8 cellular contexts compared by ENCODE assay signal in genomic region chr3:11582123-11582968, GRCh38.
DNase-seq lines count a peak whose midpoint lies in the region; ATAC-seq and TF ChIP-seq lines count a peak whose summit lies in the region.

No MANE protein-coding gene starts in this region.

- peak; percentile 91 for DNase-seq in NCI-H69 (lab: John Stamatoyannopoulos, UW)
- DNase-seq in cerebellar nuclear complex (lab: John Stamatoyannopoulos, UW) = peak; percentile 17 to 19
- peak; percentile 61 for DNase-seq in kidney glomerular epithelial cell (lab: John Stamatoyannopoulos, UW)
- DNase-seq in stimulated activated naive B cell treated with anti-CD40 and anti-IgM and Interleukin-4, amounts not matched to agents 10 μg/mL and 1 μg/mL and 100 μg/mL, for 72 hours = no peak
- DNase-seq in NCI-H510A (lab: John Stamatoyannopoulos, UW) = no peak
- no peak for DNase-seq in NCI-H1930 (lab: John Stamatoyannopoulos, UW)

- ATAC-seq in GM19043 (IDR thresholded peaks at IDR 0.05; ENCODE audit: low read depth, unreplicated experiment) = peak; percentile 58
- ATAC-seq in stimulated activated naive B cell treated with anti-CD40 and anti-IgM and Interleukin-4, amounts not matched to agents 10 μg/mL and 1 μg/mL and 100 μg/mL, for 72 hours (replicated peaks) = peak; percentile 50 to 51

- H3K4me3 Mint-ChIP-seq in stimulated activated naive B cell treated with anti-CD40 and anti-IgM and Interleukin-4, amounts not matched to agents 10 μg/mL and 1 μg/mL and 100 μg/mL, for 72 hours = peak overlapping the region; percentile 50 to 69

- H3K27ac ChIP-seq in 22Rv1 = peak overlapping the region; percentile 55

- no peaks in the 10 kb centered on the region for H3K9me3 Mint-ChIP-seq in stimulated activated naive B cell treated with anti-CD40 and anti-IgM and Interleukin-4, amounts not matched to agents 10 μg/mL and 1 μg/mL and 100 μg/mL, for 72 hours

- no peak overlapping the region for H3K27ac Mint-ChIP-seq in stimulated activated naive B cell treated with anti-CD40 and anti-IgM and Interleukin-4, amounts not matched to agents 10 μg/mL and 1 μg/mL and 100 μg/mL, for 72 hours

- no peak for TF ChIP-seq CTCF in 22Rv1 (IDR thresholded peaks at IDR 0.05)

- H3K36me3 Mint-ChIP-seq in stimulated activated naive B cell treated with anti-CD40 and anti-IgM and Interleukin-4, amounts not matched to agents 10 μg/mL and 1 μg/mL and 100 μg/mL, for 72 hours = peaks cover 17 to 29% of the 10 kb centered on the region in 2 donors

- H3K4me1 Mint-ChIP-seq in stimulated activated naive B cell treated with anti-CD40 and anti-IgM and Interleukin-4, amounts not matched to agents 10 μg/mL and 1 μg/mL and 100 μg/mL, for 72 hours = peaks cover 30 to 48% of the 10 kb centered on the region in 2 donors

- no peaks in the 10 kb centered on the region for H3K27me3 Mint-ChIP-seq in stimulated activated naive B cell treated with anti-CD40 and anti-IgM and Interleukin-4, amounts not matched to agents 10 μg/mL and 1 μg/mL and 100 μg/mL, for 72 hours

Comparison
In these comparisons a context has a peak if more than half of its experiments do, and no peak if none do; other contexts are left out.
1. DNase-seq: peak in NCI-H69 (single experiment), cerebellar nuclear complex (2 of 2) and kidney glomerular epithelial cell (single experiment); none in stimulated activated naive B cell treated with anti-CD40 and anti-IgM and Interleukin-4, amounts not matched to agents 10 μg/mL and 1 μg/mL and 100 μg/mL, for 72 hours (single experiment), NCI-H510A (single experiment) and NCI-H1930 (0 of 2).